In the genomic region with DNA sequence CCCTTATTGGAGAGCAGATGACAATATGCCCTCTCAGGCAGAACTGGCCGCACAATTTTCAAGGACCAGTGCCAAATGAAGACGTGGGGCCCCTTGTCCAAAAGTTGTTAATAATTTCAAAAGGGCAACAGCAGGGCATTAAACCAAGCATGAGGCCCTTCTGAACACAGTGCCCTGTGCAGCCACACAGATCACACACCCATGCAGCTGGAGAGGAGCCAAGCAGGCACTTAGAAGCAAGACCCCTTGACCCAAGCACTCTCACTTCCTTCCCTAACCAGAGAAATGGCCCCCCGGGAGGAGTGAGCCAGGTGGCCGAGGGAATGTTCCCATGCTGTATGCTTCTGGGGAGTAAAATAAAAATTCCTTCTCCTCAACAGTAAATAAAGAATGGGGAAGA, we compare ENCODE assay signal across 12 cellular contexts.
DNase-seq lines count a peak whose midpoint lies in the region; ATAC-seq, FAIRE-seq and TF ChIP-seq lines count a peak whose summit lies in the region.
"Had no signal": no experiment of that assay in that cellular context is flagged by ENCODE, and none has a peak within 500 bp of the region (broad histone marks: within the 10 kb centered on the region; RNA-seq: fewer than 3 reads in every experiment).

No MANE protein-coding gene starts in this region.

- H3K27ac ChIP-seq in kidney (ENCODE audit: low read depth in 2 of 2, low read length in 2 of 2), result no peak overlapping the region
- H3K27ac ChIP-seq in caudate nucleus (ENCODE audit: low read depth, low read length), result no peak overlapping the region
- H3K27ac ChIP-seq: uterus had no signal

- H3K27ac Mint-ChIP-seq in activated naive CD8-positive, alpha-beta T cell treated with anti-CD3 and anti-CD28 coated beads for 36 hours, result no peak overlapping the region
- H3K27ac Mint-ChIP-seq: natural killer cell treated with Interleukin-12 subunit alpha and Interleukin-12 subunit beta and Interleukin-15 and Interleukin-18, amount 100 ng/mL, for 72 hours had no signal

- DNase-seq in DMS79 (lab: John Stamatoyannopoulos, UW) (peak; percentile 85), NCI-H1092 (lab: John Stamatoyannopoulos, UW) (peak; percentile 17), kidney (peak; percentile 75), NCI-H2171 (lab: John Stamatoyannopoulos, UW) (no peak), caudate nucleus (lab: John Stamatoyannopoulos, UW) (no peak)
- no peak for DNase-seq in activated naive CD8-positive, alpha-beta T cell treated with anti-CD3 and anti-CD28 coated beads for 36 hours
- DNase-seq: SHP77; stimulated activated CD4-positive, alpha-beta T cell treated with anti-CD3 and anti-CD28 coated beads, Interleukin-12 subunit alpha, Interleukin-12 subunit beta, amount 100 ng/mL, for 4 hours; uterus had no signal

- H3K36me3 Mint-ChIP-seq in activated naive CD8-positive, alpha-beta T cell treated with anti-CD3 and anti-CD28 coated beads for 36 hours, result no peaks in the 10 kb centered on the region
- H3K36me3 Mint-ChIP-seq: natural killer cell treated with Interleukin-12 subunit alpha and Interleukin-12 subunit beta and Interleukin-15 and Interleukin-18, amount 100 ng/mL, for 72 hours had no signal

- no peaks in the 10 kb centered on the region for H3K36me3 ChIP-seq in kidney (ENCODE audit: control insufficient read depth in 1 of 2, insufficient read depth in 2 of 2, low read length in 2 of 2)
- H3K36me3 ChIP-seq: uterus had no signal

- no peaks in the 10 kb centered on the region for H3K9me3 ChIP-seq in kidney (ENCODE audit: control insufficient read depth in 1 of 2, low read length in 2 of 2)
- H3K9me3 ChIP-seq: uterus had no signal

- peaks cover 0 to 2% of the 10 kb centered on the region in 2 donors for H3K4me1 ChIP-seq in kidney (ENCODE audit: control insufficient read depth in 1 of 2, insufficient read depth in 1 of 2, low read depth in 1 of 2, low read length in 2 of 2)
- H3K4me1 ChIP-seq: uterus had no signal

- H3K9ac ChIP-seq in kidney (ENCODE audit: low read length in 2 of 2), result no peak overlapping the region

- FAIRE-seq in kidney (lab: Jason Lieb, UNC), result no peak

- peaks cover 3% of the 10 kb centered on the region for H3K27me3 Mint-ChIP-seq in activated naive CD8-positive, alpha-beta T cell treated with anti-CD3 and anti-CD28 coated beads for 36 hours
- H3K27me3 Mint-ChIP-seq: natural killer cell treated with Interleukin-12 subunit alpha and Interleukin-12 subunit beta and Interleukin-15 and Interleukin-18, amount 100 ng/mL, for 72 hours had no signal

- intact Hi-C loops in kidney (cut with DNase I), result no loop called here

- H3K9me3 Mint-ChIP-seq in activated naive CD8-positive, alpha-beta T cell treated with anti-CD3 and anti-CD28 coated beads for 36 hours, result no peaks in the 10 kb centered on the region
- H3K9me3 Mint-ChIP-seq: natural killer cell treated with Interleukin-12 subunit alpha and Interleukin-12 subunit beta and Interleukin-15 and Interleukin-18, amount 100 ng/mL, for 72 hours had no signal

- no peak overlapping the region for H3K4me3 ChIP-seq in kidney (ENCODE audit: low read length in 2 of 2)
- H3K4me3 ChIP-seq: uterus had no signal

- ATAC-seq in GM21825 (IDR thresholded peaks at IDR 0.05; ENCODE audit: unreplicated experiment) (peak; percentile 35), GM21367 (IDR thresholded peaks at IDR 0.05; ENCODE audit: unreplicated experiment) (no peak)
- ATAC-seq: natural killer cell treated with Interleukin-12 subunit alpha and Interleukin-12 subunit beta and Interleukin-15 and Interleukin-18, amount 100 ng/mL, for 72 hours had no signal

- no peak overlapping the region for H3K4me3 Mint-ChIP-seq in activated naive CD8-positive, alpha-beta T cell treated with anti-CD3 and anti-CD28 coated beads for 36 hours
- H3K4me3 Mint-ChIP-seq: natural killer cell treated with Interleukin-12 subunit alpha and Interleukin-12 subunit beta and Interleukin-15 and Interleukin-18, amount 100 ng/mL, for 72 hours had no signal

- no peak for TF ChIP-seq CTCF in kidney (IDR thresholded peaks at IDR 0.05; ENCODE audit: borderline replicate concordance, extremely low read depth, insufficient read depth)

- H3K4me1 Mint-ChIP-seq in activated naive CD8-positive, alpha-beta T cell treated with anti-CD3 and anti-CD28 coated beads for 36 hours, result peaks cover 41% of the 10 kb centered on the region

Comparison
In these comparisons a context has a peak if more than half of its experiments do, and no peak if none do; other contexts are left out.
1. DNase-seq: peak in DMS79 (single experiment), NCI-H1092 (single experiment) and kidney (single experiment); none in NCI-H2171 (single experiment), caudate nucleus (0 of 61) and activated naive CD8-positive, alpha-beta T cell treated with anti-CD3 and anti-CD28 coated beads for 36 hours (single experiment).